In the genomic region with DNA sequence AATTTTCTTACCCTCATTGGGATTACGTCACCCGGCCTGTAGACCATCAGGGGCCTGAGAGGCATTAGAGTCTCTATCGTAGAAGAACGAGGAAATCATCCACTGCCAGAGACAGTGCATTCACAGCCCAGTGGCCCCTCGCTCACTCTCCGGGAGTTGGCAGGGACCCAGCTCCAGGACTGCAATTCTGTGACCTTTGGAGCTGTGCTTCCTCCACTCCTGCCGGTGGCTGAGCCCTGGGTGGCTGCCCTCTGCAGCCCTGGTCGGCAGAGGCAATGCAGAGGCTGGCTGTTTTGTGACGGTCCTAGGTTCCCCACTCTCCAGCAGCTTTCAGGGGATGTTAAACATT, we compare ENCODE assay signal across 12 cellular contexts. TPM values are rescaled to one million over a fixed set of nuclear protein-coding genes. Genes with fewer than 3 reads are reported as not detected.
DNase-seq lines count a peak whose midpoint lies in the region; ATAC-seq, FAIRE-seq and TF ChIP-seq lines count a peak whose summit lies in the region.
"Had no signal": no experiment of that assay in that cellular context is flagged by ENCODE, and none has a peak within 500 bp of the region (broad histone marks: within the 10 kb centered on the region; RNA-seq: fewer than 3 reads in every experiment).

No MANE protein-coding gene starts in this region.

- TF ChIP-seq POLR2A in gastroesophageal sphincter (IDR thresholded peaks at IDR 0.05) = no peak

- H3K27me3 ChIP-seq in gastroesophageal sphincter = no peaks in the 10 kb centered on the region
- H3K27me3 ChIP-seq in pancreas = no peaks in the 10 kb centered on the region

- 40 to 86% methylated on average over 2 to 4 of the region's 9 CpGs for WGBS in gastroesophageal sphincter (ENCODE audit: low coverage in 1 of 2), 2 donors
- 19 to 34% methylated on average over 9 of the region's 9 CpGs for WGBS in pancreas, 2 donors

- ATAC-seq in gastroesophageal sphincter (no peak), pancreas (peak; percentile 68 to 77 (median 72))

- H3K27ac ChIP-seq in gastroesophageal sphincter = peak overlapping the region in 3 of 4 donors; percentile 7 to 85 (median 78)
- peak overlapping the region in 2 of 4 donors; percentile 25 to 57 for H3K27ac ChIP-seq in pancreas

- peak; percentile 49 for DNase-seq in DMS153 (lab: John Stamatoyannopoulos, UW)
- DNase-seq in NCI-H748 (lab: John Stamatoyannopoulos, UW; ENCODE audit: unreplicated experiment) = peak; percentile 72
- DNase-seq in pancreas = peak in 5 of 6 donors; percentile 40 to 82 (median 67)
- no peak for DNase-seq in stimulated activated CD4-positive, alpha-beta T cell treated with anti-CD3 and anti-CD28 coated beads, Interleukin-4, amount 100 ng/mL, for 4 hours
- DNase-seq in glomerular visceral epithelial cell (ENCODE audit: extremely low spot score) = no peak
- DNase-seq in hippocampal formation (lab: John Stamatoyannopoulos, UW) = no peak
- DNase-seq in superior temporal gyrus (ENCODE audit: extremely low spot score) = no peak
- DNase-seq: activated CD4-positive, alpha-beta T cell treated with anti-CD3 and anti-CD28 coated beads, Interleukin-2, amount 10 ng/mL, durations not matched to agents 24 days and 14 days; H7; stimulated activated naive CD4-positive, alpha-beta T cell treated with Interleukin-2 at 50 U/mL for 16 hours had no signal

- no peak for FAIRE-seq in pancreas (lab: Jason Lieb, UNC)

- no peak overlapping the region for H3K4me3 ChIP-seq in gastroesophageal sphincter
- H3K4me3 ChIP-seq in pancreas = no peak overlapping the region
- H3K4me3 ChIP-seq: skin epidermis had no signal

- no peak for TF ChIP-seq EP300 in gastroesophageal sphincter (IDR thresholded peaks at IDR 0.05)

- no peaks in the 10 kb centered on the region for H3K9me3 ChIP-seq in gastroesophageal sphincter
- no peaks in the 10 kb centered on the region for H3K9me3 ChIP-seq in pancreas

- no peak for TF ChIP-seq CTCF in gastroesophageal sphincter (IDR thresholded peaks at IDR 0.05)
- TF ChIP-seq CTCF in pancreas (IDR thresholded peaks at IDR 0.05) = no peak

- H3K4me1 ChIP-seq in gastroesophageal sphincter (peaks cover 0 to 45% (median 0%) of the 10 kb centered on the region in 3 donors), pancreas (peaks cover 0 to 18% (median 10%) of the 10 kb centered on the region in 3 donors)

- intact Hi-C loops in pancreas (cut with DNase I) = no loop called here

- H3K36me3 ChIP-seq in gastroesophageal sphincter (peaks cover 0 to 7% of the 10 kb centered on the region in 2 donors), pancreas (no peaks in the 10 kb centered on the region)

RNA-seq across cellular contexts. Expression of a gene that starts 12.7 kb away (rescaled TPM):
- 1 to 10 TPM; 3.7 to 7.8 (median 4.3) TPM for total RNA-seq in gastroesophageal sphincter
- total RNA-seq in pancreas = 10 to 100 TPM in 2 of 6 donors, 1 to 10 TPM in 4; 4.7 to 14.3 (median 6.9) TPM
- polyA plus RNA-seq in pancreas = 10 to 100 TPM in 1 of 2 donors, 1 to 10 TPM in 1; 8.4 to 14.1 TPM

RNA-seq across cellular contexts. Expression of a gene that starts 30.3 kb away (rescaled TPM):
- total RNA-seq in gastroesophageal sphincter (1 to 10 TPM in 2 of 4 donors, under 1 TPM in 1, not detected in 1; 0.99 to 1.9 (median 1.9) TPM), pancreas (1 to 10 TPM in 5 of 6 donors, under 1 TPM in 1; 0.94 to 2.4 (median 1.8) TPM)
- polyA plus RNA-seq in pancreas = 1 to 10 TPM; 2.3 to 5.0 TPM
- total RNA-seq: activated CD4-positive, alpha-beta T cell treated with anti-CD3 and anti-CD28 coated beads, Interleukin-2, amount 10 ng/mL, durations not matched to agents 24 days and 14 days; H7 had no signal

Comparison
In these comparisons a context has a peak if more than half of its experiments do, and no peak if none do; other contexts are left out.
1. DNase-seq: peak in DMS153 (single experiment), NCI-H748 (single experiment) and pancreas (5 of 6); none in stimulated activated CD4-positive, alpha-beta T cell treated with anti-CD3 and anti-CD28 coated beads, Interleukin-4, amount 100 ng/mL, for 4 hours (0 of 2), glomerular visceral epithelial cell (single experiment), hippocampal formation (0 of 2) and superior temporal gyrus (single experiment).